20 cellular contexts compared by ENCODE assay signal in the genomic region with DNA sequence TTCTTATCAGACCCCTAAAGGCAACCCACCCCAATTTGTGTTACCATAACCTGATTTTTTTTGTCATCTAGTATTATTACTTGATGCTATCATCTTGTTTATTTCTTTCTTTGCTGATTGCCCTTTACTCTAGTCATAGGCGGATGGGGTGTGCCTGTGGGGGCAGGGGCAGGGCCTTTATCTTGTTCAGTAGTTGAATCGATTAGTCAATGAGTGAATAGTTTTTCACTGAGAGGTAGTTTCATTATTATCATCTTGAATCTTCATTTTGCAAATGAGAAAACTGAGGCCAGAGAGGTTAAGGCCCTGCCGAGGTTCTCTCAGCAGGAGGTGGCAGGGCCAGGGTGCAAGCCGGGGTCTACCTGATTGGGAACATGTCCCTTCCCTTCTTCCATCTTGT. TPM values are rescaled to one million over a fixed set of nuclear protein-coding genes. Genes with fewer than 3 reads are reported as not detected.
DNase-seq lines count a peak whose midpoint lies in the region; ATAC-seq and TF ChIP-seq lines count a peak whose summit lies in the region.
"Had no signal": no experiment of that assay in that cellular context is flagged by ENCODE, and none has a peak within 500 bp of the region (broad histone marks: within the 10 kb centered on the region; RNA-seq: fewer than 3 reads in every experiment).

No MANE protein-coding gene starts in this region.

- H3K9me3 ChIP-seq in right atrium auricular region: no peaks in the 10 kb centered on the region
- H3K9me3 ChIP-seq: Peyer's patch had no signal

- no peak overlapping the region for H3K4me3 Mint-ChIP-seq in activated T-cell treated with anti-CD3 and anti-CD28 coated beads, Interleukin-2, amount 50 U/mL, for 24 hours
- H3K4me3 Mint-ChIP-seq in stimulated activated naive CD8-positive, alpha-beta T cell treated with anti-CD3 and anti-CD28 coated beads, Interleukin-15, amount 100 ng/mL, for 72 hours: no peak overlapping the region
- H3K4me3 Mint-ChIP-seq in activated T-helper 17 cell treated with anti-CD3 and anti-CD28 coated beads, Interleukin-2, amount 50 U/mL, for 72 hours: peak overlapping the region; percentile 44
- H3K4me3 Mint-ChIP-seq: CD14-positive monocyte had no signal

- no peaks in the 10 kb centered on the region for H3K36me3 Mint-ChIP-seq in activated T-cell treated with anti-CD3 and anti-CD28 coated beads, Interleukin-2, amount 50 U/mL, for 24 hours (ENCODE audit: low read depth)
- H3K36me3 Mint-ChIP-seq in activated T-helper 17 cell treated with anti-CD3 and anti-CD28 coated beads, Interleukin-2, amount 50 U/mL, for 72 hours (ENCODE audit: low read depth): no peaks in the 10 kb centered on the region
- H3K36me3 Mint-ChIP-seq: CD14-positive monocyte had no signal

- no peaks in the 10 kb centered on the region for H3K27me3 Mint-ChIP-seq in activated T-cell treated with anti-CD3 and anti-CD28 coated beads, Interleukin-2, amount 50 U/mL, for 24 hours
- H3K27me3 Mint-ChIP-seq in stimulated activated naive CD8-positive, alpha-beta T cell treated with anti-CD3 and anti-CD28 coated beads, Interleukin-15, amount 100 ng/mL, for 72 hours: no peaks in the 10 kb centered on the region
- H3K27me3 Mint-ChIP-seq in activated T-helper 17 cell treated with anti-CD3 and anti-CD28 coated beads, Interleukin-2, amount 50 U/mL, for 72 hours: no peaks in the 10 kb centered on the region

- DNase-seq in activated T-cell treated with anti-CD3 and anti-CD28 coated beads, Interleukin-2, amount 50 U/mL, for 24 hours: no peak
- DNase-seq in activated T-cell treated with anti-CD3 and anti-CD28 coated beads for 4 hours (no peak), right atrium auricular region (ENCODE audit: low spot score) (no peak)
- DNase-seq in stimulated activated naive CD8-positive, alpha-beta T cell treated with anti-CD3 and anti-CD28 coated beads, Interleukin-15, Interleukin-2, amounts not matched to agents 100 U/mL and 50 U/mL, for 24 hours: no peak
- no peak for DNase-seq in stimulated activated naive CD8-positive, alpha-beta T cell treated with anti-CD3 and anti-CD28 coated beads, Interleukin-15, amount 100 ng/mL, for 72 hours
- DNase-seq: ACHN, AML-193, COR-L47, GF-D8, GM23248, HCEC 1CT, NCI-H1105 treated with DMSO at 0.1 percent for 48 hours, NCI-H187, NCI-H226, NCI-H524 treated with DMSO at 0.1 percent for 48 hours, Peyer's patch had no signal

- H3K4me3 ChIP-seq in right atrium auricular region: no peak overlapping the region
- H3K4me3 ChIP-seq: GM23248, Peyer's patch had no signal

- H3K4me1 ChIP-seq in right atrium auricular region: peaks cover 0 to 10% of the 10 kb centered on the region in 2 donors
- H3K4me1 ChIP-seq: Peyer's patch had no signal

- peak; percentile 45 for ATAC-seq in stimulated activated naive CD8-positive, alpha-beta T cell treated with anti-CD3 and anti-CD28 coated beads, Interleukin-15, Interleukin-2, amounts not matched to agents 100 U/mL and 50 U/mL, for 24 hours
- ATAC-seq in stimulated activated naive CD8-positive, alpha-beta T cell treated with anti-CD3 and anti-CD28 coated beads, Interleukin-15, amount 100 ng/mL, for 72 hours: no peak
- ATAC-seq in activated T-helper 17 cell treated with anti-CD3 and anti-CD28 coated beads, Interleukin-2, amount 50 U/mL, for 72 hours (replicated peaks): peak; percentile 92
- ATAC-seq in GM18517 (IDR thresholded peaks at IDR 0.05; ENCODE audit: unreplicated experiment): no peak

- no peak overlapping the region for H3K27ac ChIP-seq in right atrium auricular region
- H3K27ac ChIP-seq: GM23248, HL-60, Peyer's patch had no signal

- H3K4me1 Mint-ChIP-seq in activated T-cell treated with anti-CD3 and anti-CD28 coated beads, Interleukin-2, amount 50 U/mL, for 24 hours (ENCODE audit: low read depth): peaks cover 29% of the 10 kb centered on the region
- H3K4me1 Mint-ChIP-seq in stimulated activated naive CD8-positive, alpha-beta T cell treated with anti-CD3 and anti-CD28 coated beads, Interleukin-15, amount 100 ng/mL, for 72 hours: peaks cover 22% of the 10 kb centered on the region
- peaks cover 17% of the 10 kb centered on the region for H3K4me1 Mint-ChIP-seq in activated T-helper 17 cell treated with anti-CD3 and anti-CD28 coated beads, Interleukin-2, amount 50 U/mL, for 72 hours

- H3K27ac Mint-ChIP-seq in activated T-cell treated with anti-CD3 and anti-CD28 coated beads, Interleukin-2, amount 50 U/mL, for 24 hours: peak overlapping the region; percentile 63
- H3K27ac Mint-ChIP-seq in stimulated activated naive CD8-positive, alpha-beta T cell treated with anti-CD3 and anti-CD28 coated beads, Interleukin-15, amount 100 ng/mL, for 72 hours: no peak overlapping the region
- peak overlapping the region; percentile 75 for H3K27ac Mint-ChIP-seq in activated T-helper 17 cell treated with anti-CD3 and anti-CD28 coated beads, Interleukin-2, amount 50 U/mL, for 72 hours

- H3K9me3 Mint-ChIP-seq in activated T-cell treated with anti-CD3 and anti-CD28 coated beads, Interleukin-2, amount 50 U/mL, for 24 hours: no peaks in the 10 kb centered on the region
- H3K9me3 Mint-ChIP-seq in stimulated activated naive CD8-positive, alpha-beta T cell treated with anti-CD3 and anti-CD28 coated beads, Interleukin-15, amount 100 ng/mL, for 72 hours: no peaks in the 10 kb centered on the region
- H3K9me3 Mint-ChIP-seq in activated T-helper 17 cell treated with anti-CD3 and anti-CD28 coated beads, Interleukin-2, amount 50 U/mL, for 72 hours: no peaks in the 10 kb centered on the region
- H3K9me3 Mint-ChIP-seq: CD14-positive monocyte had no signal

- no peaks in the 10 kb centered on the region for H3K36me3 ChIP-seq in right atrium auricular region
- H3K36me3 ChIP-seq: Peyer's patch had no signal

- no peaks in the 10 kb centered on the region for H3K27me3 ChIP-seq in right atrium auricular region
- H3K27me3 ChIP-seq: Peyer's patch had no signal

- TF ChIP-seq CTCF in right atrium auricular region (IDR thresholded peaks at IDR 0.05): no peak

RNA-seq across cellular contexts. Expression of a gene that starts 9.4 kb away (rescaled TPM):
- 10 to 100 TPM; 32.2 to 41.1 TPM for total RNA-seq in activated T-helper 17 cell treated with anti-CD3 and anti-CD28 coated beads, Interleukin-2, amount 50 U/mL, for 72 hours
- 10 to 100 TPM; 21.5 to 36.4 TPM for total RNA-seq in right atrium auricular region

RNA-seq across cellular contexts. Expression of a gene that starts 19.7 kb away (rescaled TPM):
- 10 to 100 TPM; 27.4 to 40.1 TPM for total RNA-seq in activated T-helper 17 cell treated with anti-CD3 and anti-CD28 coated beads, Interleukin-2, amount 50 U/mL, for 72 hours
- 100 to 1,000 TPM; 185 to 202 TPM for total RNA-seq in right atrium auricular region

Comparison
In these comparisons a context has a peak if more than half of its experiments do, and no peak if none do; other contexts are left out.
1. ATAC-seq: peak in stimulated activated naive CD8-positive, alpha-beta T cell treated with anti-CD3 and anti-CD28 coated beads, Interleukin-15, Interleukin-2, amounts not matched to agents 100 U/mL and 50 U/mL, for 24 hours (single experiment) and activated T-helper 17 cell treated with anti-CD3 and anti-CD28 coated beads, Interleukin-2, amount 50 U/mL, for 72 hours (single experiment); none in stimulated activated naive CD8-positive, alpha-beta T cell treated with anti-CD3 and anti-CD28 coated beads, Interleukin-15, amount 100 ng/mL, for 72 hours (single experiment) and GM18517 (single experiment).
2. H3K27ac Mint-ChIP-seq: peak in activated T-cell treated with anti-CD3 and anti-CD28 coated beads, Interleukin-2, amount 50 U/mL, for 24 hours (single experiment) and activated T-helper 17 cell treated with anti-CD3 and anti-CD28 coated beads, Interleukin-2, amount 50 U/mL, for 72 hours (single experiment); none in stimulated activated naive CD8-positive, alpha-beta T cell treated with anti-CD3 and anti-CD28 coated beads, Interleukin-15, amount 100 ng/mL, for 72 hours (0 of 2).
3. RNA of a gene that starts 19.7 kb away (total RNA-seq): 185 to 202 TPM in right atrium auricular region; 27.4 to 40.1 TPM in activated T-helper 17 cell treated with anti-CD3 and anti-CD28 coated beads, Interleukin-2, amount 50 U/mL, for 72 hours; every median in the first group is over 4 times any median in the second.